1 cellular context compared by ENCODE assay signal in genomic region chr16:67969286-67970039, GRCh38.
A peak's percentile ranks its signal among the peaks of the same experiment; 100 is the strongest.
TF ChIP-seq lines count a peak whose summit lies in the region.

No MANE protein-coding gene starts in this region.

TF ChIP-seq in K562, 482 proteins besides CTCF, POLR2A, EP300 and RAD21 (continued from another document):
- TF ChIP-seq ZNF395 (CRISPR knock-in tag; IDR thresholded peaks at IDR 0.05) (peak; percentile 74; the same call in 1 of the 2 replicates), RHOXF2B (CRISPR knock-in tag; conservative IDR thresholded peaks at IDR 0.05) (no peak), EGR1 (conservative IDR thresholded peaks at IDR 0.05) (peak; percentile 23; the same call in 1 of the 2 replicates), MXI1 (IDR thresholded peaks at IDR 0.05; ENCODE audit: low read depth, low read length) (no peak), FOXK2 (conservative IDR thresholded peaks at IDR 0.05 in 1 of 2, IDR thresholded peaks at IDR 0.05 in 1 of 2; ENCODE audit: low read depth in 2 of 2) (0 out of 4 replicates have a peak, but pooled peaks of 1 of the 2 experiments have one; percentile 7), DLX4 (CRISPR knock-in tag; IDR thresholded peaks at IDR 0.05) (no peak), HMGN3 (IDR thresholded peaks at IDR 0.05; ENCODE audit: borderline replicate concordance, extremely low read depth, insufficient read length, low read depth, low read length) (peak; percentile 22), CBFB (CRISPR knock-in tag; IDR thresholded peaks at IDR 0.05) (no peak), MNT (conservative IDR thresholded peaks at IDR 0.05) (no peak; a peak in 1 of 4 replicates), ZNF175 (CRISPR knock-in tag; IDR thresholded peaks at IDR 0.05; ENCODE audit: low read depth) (0 out of 2 replicates have a peak, but pooled peaks have one; percentile 25), ZNF280A (IDR thresholded peaks at IDR 0.05; ENCODE audit: low read depth, partially characterized antibody) (no peak), E2F6 (IDR thresholded peaks at IDR 0.05; ENCODE audit: borderline replicate concordance in 1 of 2, extremely low read depth in 1 of 2, insufficient read depth in 1 of 2, insufficient read length in 1 of 2, low read depth in 1 of 2, low read length in 1 of 2, poor library complexity in 1 of 2, severe bottlenecking in 1 of 2) (peak in 1 of 2 experiments; percentile 3), ZNF592 (IDR thresholded peaks at IDR 0.05) (peak; percentile 35; the same call in 1 of the 2 replicates), SP1 (CRISPR knock-in tag; IDR thresholded peaks at IDR 0.05) (0 out of 2 replicates have a peak, but pooled peaks have one; percentile 3), HNRNPK (IDR thresholded peaks at IDR 0.05; ENCODE audit: low read depth, low read length, poor library complexity, severe bottlenecking) (no peak), ZNF384 (IDR thresholded peaks at IDR 0.05; ENCODE audit: low read depth, low read length) (peak; percentile 68), ZC3H8 (IDR thresholded peaks at IDR 0.05) (no peak), ZBTB17 (CRISPR knock-in tag; IDR thresholded peaks at IDR 0.05) (no peak), ZNF512 (tag; IDR thresholded peaks at IDR 0.05) (0 out of 2 replicates have a peak, but pooled peaks have one; percentile 11), VEZF1 (CRISPR knock-in tag; IDR thresholded peaks at IDR 0.05) (peak; percentile 92), ZFX (CRISPR knock-in tag; IDR thresholded peaks at IDR 0.05) (peak; percentile 50), RB1 (IDR thresholded peaks at IDR 0.05; ENCODE audit: low read depth) (0 out of 2 replicates have a peak, but pooled peaks have one; percentile 3), ARID1B (IDR thresholded peaks at IDR 0.05) (peak; percentile 31; the same call in 1 of the 2 replicates), ZFP91 (CRISPR knock-in tag; IDR thresholded peaks at IDR 0.05) (0 out of 2 replicates have a peak, but pooled peaks have one; percentile 36), NR1H2 (CRISPR knock-in tag; IDR thresholded peaks at IDR 0.05) (no peak)
